In the genomic region with DNA sequence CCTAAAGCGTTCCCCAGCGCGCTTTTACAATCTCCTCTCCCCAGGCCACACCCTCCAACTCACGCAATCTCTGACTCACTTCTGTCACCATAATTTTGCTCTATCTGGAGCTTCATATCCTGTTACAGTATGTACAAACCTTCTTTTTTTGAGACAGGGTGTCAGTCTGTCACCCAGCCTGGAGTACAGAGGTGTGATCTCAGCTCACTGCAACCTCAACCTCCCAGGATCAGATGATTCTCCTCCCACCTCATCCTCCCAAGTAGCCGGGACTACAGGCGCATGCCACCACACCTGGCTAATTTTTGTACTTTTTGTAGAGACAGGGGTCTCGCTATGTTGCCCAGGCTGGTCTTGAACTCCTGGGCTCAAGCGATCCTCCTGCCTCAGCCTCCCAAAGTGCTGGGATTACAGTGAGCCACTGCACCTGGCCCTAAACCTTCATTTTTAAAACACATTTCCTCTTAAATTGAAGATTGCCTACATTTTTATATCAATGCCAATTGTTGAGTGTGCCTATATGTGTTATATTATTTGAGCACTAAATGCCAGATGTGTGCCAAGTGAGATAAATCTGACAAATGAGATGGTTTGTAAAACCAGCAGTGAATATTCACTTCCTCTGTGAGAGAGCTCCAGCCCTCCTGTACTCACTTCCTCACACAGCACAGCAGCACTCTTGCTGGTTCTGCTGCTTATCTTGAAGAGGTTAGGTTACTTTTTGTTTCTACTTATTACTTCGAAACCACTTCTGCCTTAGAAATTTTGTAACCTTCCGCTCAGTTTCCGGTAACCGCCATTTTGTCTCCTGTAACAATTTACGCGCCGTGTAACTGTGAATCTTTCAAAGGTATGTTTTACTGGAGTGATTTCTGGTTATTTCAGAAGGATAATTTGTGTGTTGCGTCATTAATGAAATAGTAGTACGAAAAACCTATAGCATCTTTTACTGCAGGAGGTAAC, we compare ENCODE assay signal across 8 cellular contexts. TPM values are rescaled to one million over a fixed set of nuclear protein-coding genes. Genes with fewer than 3 reads are reported as not detected.
DNase-seq lines count a peak whose midpoint lies in the region; ATAC-seq and TF ChIP-seq lines count a peak whose summit lies in the region.

No MANE protein-coding gene starts in this region.

- H3K4me3 ChIP-seq in OCI-LY7 (ENCODE audit: low read depth, low read length, poor library complexity, severe bottlenecking) (peak overlapping the region; percentile 74), skin epidermis (peak overlapping the region in 6 of 7 experiments; percentile 13 to 30 (median 15))

- peak overlapping the region; percentile 94 for H3K27ac ChIP-seq in OCI-LY7 (ENCODE audit: low read depth, low read length, poor library complexity, severe bottlenecking)
- H3K27ac ChIP-seq in skin epidermis: peak overlapping the region in 14 of 21 experiments; percentile 8 to 89 (median 74)

- TF ChIP-seq CTCF in OCI-LY7 (conservative IDR thresholded peaks at IDR 0.05; ENCODE audit: low read length): no peak

- peaks cover 42% of the 10 kb centered on the region for H3K79me2 ChIP-seq in OCI-LY7 (ENCODE audit: insufficient read depth, low read depth, low read length)

- peak overlapping the region; percentile 85 for H3K4me2 ChIP-seq in OCI-LY7 (ENCODE audit: low read length)

- H3K36me3 ChIP-seq in OCI-LY7 (ENCODE audit: insufficient read depth, low read length): peaks cover 31% of the 10 kb centered on the region

- POLR2A ChIA-PET in OCI-LY7 (lab: Charles Lee): interaction anchor here (0.5 to 3.5 kb wide), 9 partner anchors 13 to 732 kb away, joined by 3 to 14 read pairs (median 3); a partner anchor contains a TSS

- DNase-seq in OCI-LY7 (ENCODE audit: low spot score) (peak; percentile 91), T1000 (lab: John Stamatoyannopoulos, UW) (no peak), HuH-7.5 (ENCODE audit: low spot score) (no peak), posterior cingulate gyrus (no peak)
- DNase-seq in activated T-helper 9 cell treated with anti-CD3 and anti-CD28 coated beads, Interleukin-2, amount 50 U/mL, for 16 hours (ENCODE audit: low read depth): peak; percentile 51

- no TSS peak for BruUV-seq in OCI-LY7 (replicated peaks; lab: Mats Ljungman, UMichigan)

- CTCF ChIA-PET in OCI-LY7 (lab: Charles Lee; ENCODE audit: unreplicated experiment): no interaction called here

- peaks cover 26% of the 10 kb centered on the region for H3K4me1 ChIP-seq in OCI-LY7 (ENCODE audit: insufficient read depth, low read length, poor library complexity, severe bottlenecking)

- ATAC-seq in GM18502 (IDR thresholded peaks at IDR 0.05; ENCODE audit: poor library complexity, unreplicated experiment): peak; percentile 97
- ATAC-seq in HG02763 (IDR thresholded peaks at IDR 0.05; ENCODE audit: unreplicated experiment): peak; percentile 97

- no peaks in the 10 kb centered on the region for H4K20me1 ChIP-seq in OCI-LY7 (ENCODE audit: insufficient read depth, low read length)

- H3K9me2 ChIP-seq in OCI-LY7 (ENCODE audit: insufficient read depth, low read length): no peaks in the 10 kb centered on the region

- H3K9me3 ChIP-seq in OCI-LY7 (ENCODE audit: low read length): no peaks in the 10 kb centered on the region; the same call in 1 of the 2 replicates

- intact Hi-C loops in OCI-LY7 (cut with micrococcal nuclease; ENCODE audit: unreplicated experiment): loop anchor here (1.0 to 5.0 kb wide), 2 partner anchors 57 to 295 kb away; no protein-coding TSS in a partner anchor
- intact Hi-C loops in posterior cingulate gyrus (cut with DNase I): no loop called here

- H2AFZ ChIP-seq in OCI-LY7 (ENCODE audit: low read length): peak overlapping the region; percentile 91

RNA-seq across cellular contexts. Expression of a gene that starts 57.9 kb away (rescaled TPM):
- 59.0 and 63.7 TPM in 2 replicates for total RNA-seq in OCI-LY7 (2014; rRNA removed; shearing (Covaris generic))
- total RNA-seq in OCI-LY7 (2022): 145 TPM in 2 replicates

Comparison
In these comparisons a context has a peak if more than half of its experiments do, and no peak if none do; other contexts are left out.
1. DNase-seq: peak in OCI-LY7 (single experiment) and activated T-helper 9 cell treated with anti-CD3 and anti-CD28 coated beads, Interleukin-2, amount 50 U/mL, for 16 hours (single experiment); none in T1000 (single experiment), HuH-7.5 (single experiment) and posterior cingulate gyrus (0 of 10).